Comparison of ENCODE assay signal across 10 cellular contexts in the genomic region with DNA sequence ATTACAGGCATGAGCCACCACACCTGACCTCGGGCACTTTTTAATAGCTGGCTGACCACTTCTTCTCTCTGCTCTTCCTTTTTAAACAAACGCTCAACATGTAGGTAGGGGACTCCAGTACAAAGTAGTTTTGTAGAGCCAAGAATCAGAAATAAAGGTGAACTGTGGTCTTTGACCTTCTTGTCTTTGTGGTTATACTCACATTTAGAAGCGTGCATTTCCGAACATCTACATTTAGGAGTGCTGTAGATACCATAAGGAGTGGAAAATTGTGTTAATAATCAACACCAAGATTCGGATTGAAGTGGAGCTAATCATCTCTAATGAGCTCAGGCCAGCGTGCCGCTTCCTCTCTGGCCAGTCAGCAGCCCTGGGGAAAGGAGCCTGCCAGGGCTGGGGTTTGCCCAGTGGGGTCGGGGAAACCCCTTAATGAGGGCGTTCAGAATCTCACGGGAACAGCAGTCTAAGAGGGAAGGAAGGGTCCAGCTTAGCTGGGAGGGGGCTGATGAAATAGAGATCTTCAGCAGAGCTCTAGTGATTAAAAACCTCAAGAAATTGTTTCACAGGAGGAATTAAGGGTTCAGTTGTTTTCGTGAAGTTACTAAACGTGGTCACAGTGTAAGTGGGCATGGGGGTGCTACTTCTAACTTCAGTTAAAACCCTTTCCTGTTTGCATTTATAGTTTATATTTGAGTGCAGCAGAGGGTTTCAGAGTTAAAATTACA.
DNase-seq lines count a peak whose midpoint lies in the region; ATAC-seq, FAIRE-seq and TF ChIP-seq lines count a peak whose summit lies in the region.
"Had no signal": no experiment of that assay in that cellular context is flagged by ENCODE, and none has a peak within 500 bp of the region (broad histone marks: within the 10 kb centered on the region; RNA-seq: fewer than 3 reads in every experiment).

No MANE protein-coding gene starts in this region.

- in situ Hi-C loops in G401 (cut with HindIII; ENCODE audit: low sequenced_read_pairs): no loop called here

- H3K36me3 ChIP-seq in MM.1S (replicated peaks; ENCODE audit: insufficient read depth, low read length): no peaks in the 10 kb centered on the region; the same call in 1 of the 2 replicates
- peaks cover 0 to 8% of the 10 kb centered on the region in 2 donors for H3K36me3 ChIP-seq in body of pancreas (replicated peaks in 1 of 2; ENCODE audit: insufficient read depth in 1 of 2, low read depth in 2 of 2)

- peaks cover 3% of the 10 kb centered on the region; the same call in 1 of the 2 replicates for H4K20me1 ChIP-seq in MM.1S (ENCODE audit: insufficient read depth, low read length)

- peak overlapping the region; percentile 57 for H3K27ac ChIP-seq in MM.1S (ENCODE audit: low read length)
- no peak overlapping the region for H3K27ac ChIP-seq in body of pancreas

- FAIRE-seq in GM12891 (lab: Jason Lieb, UNC): peak; percentile 84

- H3K27me3 ChIP-seq in MM.1S (replicated peaks; ENCODE audit: insufficient read depth, low read length): no peaks in the 10 kb centered on the region
- no peaks in the 10 kb centered on the region for H3K27me3 ChIP-seq in body of pancreas

- ATAC-seq in GM19455 (IDR thresholded peaks at IDR 0.05; ENCODE audit: unreplicated experiment) (peak; percentile 80), HG02938 (IDR thresholded peaks at IDR 0.05; ENCODE audit: unreplicated experiment) (peak; percentile 76), body of pancreas (no peak)

- H3K9me2 ChIP-seq in MM.1S (replicated peaks; ENCODE audit: insufficient read depth, low read length): no peaks in the 10 kb centered on the region

- H3K4me1 ChIP-seq in MM.1S (ENCODE audit: low read length) (peaks cover 53% of the 10 kb centered on the region), body of pancreas (no peaks in the 10 kb centered on the region)

- H3K9me3 ChIP-seq in MM.1S (replicated peaks; ENCODE audit: insufficient read depth, low read length): no peaks in the 10 kb centered on the region
- H3K9me3 ChIP-seq in body of pancreas: no peaks in the 10 kb centered on the region

- intact Hi-C loops in body of pancreas (cut with DNase I): no loop called here

- WGBS in body of pancreas, 2 donors: 82 to 85% methylated on average over 12 of the region's 12 CpGs

- no peak overlapping the region for H2AFZ ChIP-seq in MM.1S (ENCODE audit: low read length)

- peaks cover 95% of the 10 kb centered on the region for H3K79me2 ChIP-seq in MM.1S (ENCODE audit: low read length)

- H3F3A ChIP-seq in MM.1S (ENCODE audit: insufficient read depth, low read length): peaks cover 31% of the 10 kb centered on the region

- H3K4me3 ChIP-seq in MM.1S (ENCODE audit: low read length) (peak overlapping the region; percentile 20; the same call in 1 of the 2 replicates), body of pancreas (no peak overlapping the region)

- TF ChIP-seq CTCF in MM.1S (IDR thresholded peaks at IDR 0.05; ENCODE audit: low read length): no peak
- TF ChIP-seq CTCF in body of pancreas (IDR thresholded peaks at IDR 0.05): no peak

- peak overlapping the region; percentile 73 for H3K4me2 ChIP-seq in MM.1S (ENCODE audit: low read depth, low read length)

- DNase-seq in GM12891 (ENCODE audit: insufficient read length, low spot score) (no peak), MM.1S (peak; percentile 49), G401 (ENCODE audit: low spot score) (no peak), NCI-H2227 treated with DMSO at 0.1 percent for 48 hours (lab: John Stamatoyannopoulos, UW) (no peak), body of pancreas (no peak), GF-D8 (lab: John Stamatoyannopoulos, UW) (no peak)
- DNase-seq: IMR-90, NCI-H226 had no signal

- H3K9ac ChIP-seq in MM.1S (ENCODE audit: low read length): peak overlapping the region; percentile 19; the same call in 1 of the 2 replicates

- 0 out of 2 replicates have a peak, but pooled peaks have one; percentile 22 for TF ChIP-seq POLR2A in GM12891 (IDR thresholded peaks at IDR 0.05; ENCODE audit: low read depth, low read length)
- no peak for TF ChIP-seq POLR2A in body of pancreas (IDR thresholded peaks at IDR 0.05)

TF ChIP-seq in GM12891, 5 proteins besides CTCF, POLR2A, EP300 and RAD21:
- TF ChIP-seq POLR2AphosphoS5 (IDR thresholded peaks at IDR 0.05; ENCODE audit: low read depth, low read length): no peak
- TF ChIP-seq SPI1 (IDR thresholded peaks at IDR 0.05; ENCODE audit: low read depth, low read length): peak; percentile 48
